Comparison of ENCODE assay signal across 24 cellular contexts in genomic region chr5:121105921-121106320, GRCh38.
"Had no signal": no experiment of that assay in that cellular context is flagged by ENCODE, and none has a peak within 500 bp of the region (broad histone marks: within the 10 kb centered on the region; RNA-seq: fewer than 3 reads in every experiment).

No MANE protein-coding gene starts in this region.

- H3K9me3 Mint-ChIP-seq: mesothelial cell of epicardium had no signal

- H3K27me3 ChIP-seq: colonic mucosa, esophagus squamous epithelium, gastrocnemius medialis, heart right ventricle, left lung had no signal

- DNase-seq: colonic mucosa; cortex of kidney; effector CD8-positive, alpha-beta T cell; effector memory CD8-positive, alpha-beta T cell; endodermal cell; erythroblast; esophagus squamous epithelium; foreskin fibroblast; foreskin melanocyte; gastrocnemius medialis; glutamatergic neuron; head of caudate nucleus; heart right ventricle; hippocampal formation; left cardiac atrium; left lung; left ventricle myocardium superior; lower lobe of right lung; mesenchymal stem cell; mucosa of descending colon had no signal

- H3K4me1 Mint-ChIP-seq: endodermal cell, mesothelial cell of epicardium had no signal

- H3K27ac ChIP-seq: colonic mucosa, epithelial cell of prostate, esophagus squamous epithelium, gastrocnemius medialis, heart right ventricle, left lung, lower lobe of right lung had no signal

- H3K27me3 Mint-ChIP-seq: dendritic cell treated with granulocyte-macrophage colony-stimulating factor and Interleukin-4, amounts not matched to agents 40 ng/mL and 50 ng/mL, for 4 days; effector memory CD8-positive, alpha-beta T cell had no signal

- H3K27ac Mint-ChIP-seq: dendritic cell treated with granulocyte-macrophage colony-stimulating factor and Interleukin-4, amounts not matched to agents 40 ng/mL and 50 ng/mL, for 4 days; effector memory CD8-positive, alpha-beta T cell; endodermal cell; mesothelial cell of epicardium had no signal

- H3K9me3 ChIP-seq: colonic mucosa, esophagus squamous epithelium, gastrocnemius medialis, lower lobe of right lung, mucosa of descending colon had no signal

- H3K36me3 ChIP-seq: colonic mucosa, esophagus squamous epithelium, gastrocnemius medialis, heart right ventricle, left lung, lower lobe of right lung had no signal

- ATAC-seq: effector memory CD8-positive, alpha-beta T cell; esophagus mucosa; gastrocnemius medialis; heart right ventricle; left cardiac atrium; left lung; left ventricle myocardium superior; mucosa of descending colon had no signal

- H3K4me1 ChIP-seq: colonic mucosa, esophagus squamous epithelium, gastrocnemius medialis, heart right ventricle, left lung, lower lobe of right lung had no signal

- H3K4me3 Mint-ChIP-seq: dendritic cell treated with granulocyte-macrophage colony-stimulating factor and Interleukin-4, amounts not matched to agents 40 ng/mL and 50 ng/mL, for 4 days; effector memory CD8-positive, alpha-beta T cell; endodermal cell; mesothelial cell of epicardium had no signal

- H3K36me3 Mint-ChIP-seq: mesothelial cell of epicardium had no signal

- H3K4me3 ChIP-seq: colonic mucosa, esophagus squamous epithelium, gastrocnemius medialis, heart right ventricle, left lung, lower lobe of right lung, mucosa of descending colon had no signal
